Comparison of ENCODE assay signal across 26 cellular contexts in the genomic region with DNA sequence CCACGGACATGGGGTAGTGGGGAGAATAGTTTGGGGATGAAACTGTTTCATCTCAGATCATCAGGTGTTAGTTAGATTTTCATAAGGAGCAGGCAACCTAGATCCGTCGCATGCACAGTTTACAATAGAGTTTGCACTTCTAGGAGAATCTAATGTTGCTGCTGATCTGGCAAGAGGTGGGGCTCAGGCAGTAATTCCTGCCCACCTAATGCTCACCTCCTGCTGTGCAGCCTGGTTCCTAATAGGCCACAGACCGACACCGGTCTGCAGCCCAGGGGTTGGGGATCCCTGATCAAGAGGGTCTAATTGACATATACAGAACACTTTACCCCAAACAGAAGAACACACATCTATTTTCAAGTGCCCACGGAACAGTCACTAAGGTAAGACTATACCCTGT.
"Had no signal": no experiment of that assay in that cellular context is flagged by ENCODE, and none has a peak within 500 bp of the region (broad histone marks: within the 10 kb centered on the region; RNA-seq: fewer than 3 reads in every experiment).

No MANE protein-coding gene starts in this region.

- H3K4me1 ChIP-seq: esophagus squamous epithelium, suprapubic skin, thyroid gland had no signal

- H3K9me3 Mint-ChIP-seq: dendritic cell treated with granulocyte-macrophage colony-stimulating factor and Interleukin-4, amounts not matched to agents 40 ng/mL and 50 ng/mL, for 4 days; immature natural killer cell; stimulated activated naive CD8-positive, alpha-beta T cell treated with anti-CD3 and anti-CD28 coated beads, Interleukin-15, amount 100 ng/mL, for 72 hours had no signal

- H3K27ac Mint-ChIP-seq: dendritic cell treated with granulocyte-macrophage colony-stimulating factor and Interleukin-4, amounts not matched to agents 40 ng/mL and 50 ng/mL, for 4 days; immature natural killer cell; naive thymus-derived CD8-positive, alpha-beta T cell; nephron progenitor cell; stimulated activated naive CD8-positive, alpha-beta T cell treated with anti-CD3 and anti-CD28 coated beads, Interleukin-15, amount 100 ng/mL, for 72 hours had no signal

- H3K9me3 ChIP-seq: esophagus squamous epithelium, ovary, suprapubic skin, thyroid gland had no signal

- H3K4me3 Mint-ChIP-seq: dendritic cell treated with granulocyte-macrophage colony-stimulating factor and Interleukin-4, amounts not matched to agents 40 ng/mL and 50 ng/mL, for 4 days; immature natural killer cell; naive thymus-derived CD8-positive, alpha-beta T cell; nephron progenitor cell; stimulated activated naive CD8-positive, alpha-beta T cell treated with anti-CD3 and anti-CD28 coated beads, Interleukin-15, amount 100 ng/mL, for 72 hours had no signal

- H3K27me3 ChIP-seq: ovary, thyroid gland had no signal

- H3K4me2 ChIP-seq: smooth muscle cell had no signal

- DNase-seq: central memory CD4-positive, alpha-beta T cell; effector memory CD4-positive, alpha-beta T cell; esophagus squamous epithelium; foreskin melanocyte; hypothalamus; immature natural killer cell; mesenchymal stem cell; midbrain; nephron progenitor cell; nucleus accumbens; ovary; posterior cingulate gyrus; retina; stimulated activated CD4-positive, alpha-beta T cell treated with anti-CD3 and anti-CD28 coated beads, Interleukin-12 subunit alpha, Interleukin-12 subunit beta, amount 100 ng/mL, for 4 hours; stimulated activated CD4-positive, alpha-beta T cell treated with anti-CD3 and anti-CD28 coated beads, Interleukin-1b, Interleukin-23, amount 100 ng/mL, for 48 hours; stimulated activated CD4-positive, alpha-beta T cell treated with anti-CD3 and anti-CD28 coated beads, Interleukin-4, amount 100 ng/mL, for 1 hour; stimulated activated CD8-positive, alpha-beta memory T cell treated with anti-CD3 and anti-CD28 coated beads, Interleukin-4, amount 100 ng/mL, for 48 hours; stimulated activated naive CD4-positive, alpha-beta T cell; stimulated activated naive CD8-positive, alpha-beta T cell treated with anti-CD3 and anti-CD28 coated beads, Interleukin-15, amount 100 ng/mL, for 72 hours; thyroid gland; trophoblast cell had no signal

- H3K4me3 ChIP-seq: esophagus squamous epithelium, ovary, smooth muscle cell, suprapubic skin, thyroid gland had no signal

- H3K4me1 Mint-ChIP-seq: immature natural killer cell; naive thymus-derived CD8-positive, alpha-beta T cell; stimulated activated naive CD8-positive, alpha-beta T cell treated with anti-CD3 and anti-CD28 coated beads, Interleukin-15, amount 100 ng/mL, for 72 hours had no signal

- H3K36me3 Mint-ChIP-seq: immature natural killer cell; naive thymus-derived CD8-positive, alpha-beta T cell had no signal

- ATAC-seq: naive thymus-derived CD8-positive, alpha-beta T cell; sciatic nerve; stimulated activated naive CD8-positive, alpha-beta T cell treated with anti-CD3 and anti-CD28 coated beads, Interleukin-15, amount 100 ng/mL, for 72 hours had no signal

- H3K27ac ChIP-seq: esophagus squamous epithelium, ovary, suprapubic skin, thyroid gland had no signal
